ENCODE assay signal across 2 cellular contexts in genomic region chr1:30695481-30695880, GRCh38.
TF ChIP-seq lines count a peak whose summit lies in the region.

No MANE protein-coding gene starts in this region.

TF ChIP-seq in SK-N-SH, 30 proteins besides CTCF, POLR2A, EP300 and RAD21:
- TF ChIP-seq ZBTB33 (IDR thresholded peaks at IDR 0.05; ENCODE audit: borderline replicate concordance, low read depth) = no peak
- no peak for TF ChIP-seq JUND (IDR thresholded peaks at IDR 0.05)
- no peak for TF ChIP-seq MXI1 (IDR thresholded peaks at IDR 0.05; ENCODE audit: low read depth, low read length)
- no peak for TF ChIP-seq CHD2 (IDR thresholded peaks at IDR 0.05; ENCODE audit: low read length, partially characterized antibody)
- TF ChIP-seq IRF3 (IDR thresholded peaks at IDR 0.05; ENCODE audit: low read depth, low read length) = no peak
- no peak for TF ChIP-seq RFX5 (IDR thresholded peaks at IDR 0.05; ENCODE audit: low read length)

TF ChIP-seq in SK-N-SH treated with all-trans-retinoic acid at 6 μM for 48 hours, 23 proteins besides CTCF, POLR2A, EP300 and RAD21:
- TF ChIP-seq TSHZ2 (CRISPR knock-in tag; IDR thresholded peaks at IDR 0.05) = no peak
- TF ChIP-seq ZFP3 (CRISPR knock-in tag; IDR thresholded peaks at IDR 0.05) = no peak
- TF ChIP-seq ARNTL (CRISPR knock-in tag; IDR thresholded peaks at IDR 0.05; ENCODE audit: borderline replicate concordance, low read depth) = no peak
- no peak for TF ChIP-seq ZNF70 (CRISPR knock-in tag; IDR thresholded peaks at IDR 0.05)
- TF ChIP-seq GLIS3 (CRISPR knock-in tag; IDR thresholded peaks at IDR 0.05) = no peak
- TF ChIP-seq ESRRG (CRISPR knock-in tag; IDR thresholded peaks at IDR 0.05) = no peak
- no peak for TF ChIP-seq CSRNP3 (CRISPR knock-in tag; IDR thresholded peaks at IDR 0.05)
- no peak for TF ChIP-seq SNAI2 (CRISPR knock-in tag; IDR thresholded peaks at IDR 0.05)
- no peak for TF ChIP-seq ZNF565 (CRISPR knock-in tag; conservative IDR thresholded peaks at IDR 0.05; ENCODE audit: low read depth)
- no peak for TF ChIP-seq TOX (CRISPR knock-in tag; IDR thresholded peaks at IDR 0.05; ENCODE audit: borderline replicate concordance)
- no peak for TF ChIP-seq CSDC2 (CRISPR knock-in tag; IDR thresholded peaks at IDR 0.05)
- no peak for TF ChIP-seq ZNF8 (CRISPR knock-in tag; IDR thresholded peaks at IDR 0.05)
- no peak for TF ChIP-seq PPARA (CRISPR knock-in tag; IDR thresholded peaks at IDR 0.05; ENCODE audit: borderline replicate concordance)
- no peak for TF ChIP-seq CREB5 (CRISPR knock-in tag; IDR thresholded peaks at IDR 0.05; ENCODE audit: low read depth)
- TF ChIP-seq TCF4 (CRISPR knock-in tag; IDR thresholded peaks at IDR 0.05; ENCODE audit: borderline replicate concordance) = no peak
